Comparison of ENCODE assay signal across 8 cellular contexts in genomic region chr3:126472277-126473006, GRCh38. TPM values are rescaled to one million over a fixed set of nuclear protein-coding genes. Genes with fewer than 3 reads are reported as not detected.
DNase-seq lines count a peak whose midpoint lies in the region; ATAC-seq lines count a peak whose summit lies in the region.

No MANE protein-coding gene starts in this region.

- peak overlapping the region; percentile 29 for H3K4me2 ChIP-seq in trophoblast cell (ENCODE audit: low read length)

- peak overlapping the region; percentile 36 for H3K27ac Mint-ChIP-seq in activated T-helper 2 cell treated with anti-CD3 and anti-CD28 coated beads, Interferon-gamma antibody, Interleukin-2, Interleukin-4, amounts not matched to agents 10 μg/mL and 5 μg/mL and 100 μg/mL, durations not matched to agents 14 hours and 24 hours and 36 hours

- DNase-seq in activated T-cell treated with anti-CD3 and anti-CD28 coated beads, Interleukin-2, amount 50 U/mL, for 4 hours = no peak
- DNase-seq in activated T-cell treated with anti-CD3 and anti-CD28 coated beads, Interleukin-2, amount 50 U/mL, for 1 hour = no peak
- DNase-seq in NCI-H2107 (lab: John Stamatoyannopoulos, UW) (peak; percentile 47), cardiac septum (ENCODE audit: low spot score) (peak; percentile 86), trophoblast cell (peak; percentile 78 to 89)
- DNase-seq in activated T-helper 2 cell treated with anti-CD3 and anti-CD28 coated beads, Interferon-gamma antibody, Interleukin-2, Interleukin-4, amounts not matched to agents 10 μg/mL and 5 μg/mL and 100 μg/mL, durations not matched to agents 14 hours and 24 hours and 36 hours (ENCODE audit: low spot score) = no peak

- no peak overlapping the region for H4K91ac ChIP-seq in trophoblast cell (ENCODE audit: low read depth, low read length)

- H3K9me3 Mint-ChIP-seq in activated T-cell treated with anti-CD3 and anti-CD28 coated beads, Interleukin-2, amount 50 U/mL, for 4 hours = no peaks in the 10 kb centered on the region
- no peaks in the 10 kb centered on the region for H3K9me3 Mint-ChIP-seq in activated T-helper 2 cell treated with anti-CD3 and anti-CD28 coated beads, Interferon-gamma antibody, Interleukin-2, Interleukin-4, amounts not matched to agents 10 μg/mL and 5 μg/mL and 100 μg/mL, durations not matched to agents 14 hours and 24 hours and 36 hours

- no peak overlapping the region for H4K12ac ChIP-seq in trophoblast cell (ENCODE audit: low read depth, low read length)

- H3K4me3 ChIP-seq in trophoblast cell (ENCODE audit: low read depth, low read length) = no peak overlapping the region

- intact Hi-C loops in activated T-helper 2 cell treated with anti-CD3 and anti-CD28 coated beads, Interferon-gamma antibody, Interleukin-2, Interleukin-4, amounts not matched to agents 10 μg/mL and 5 μg/mL and 100 μg/mL, durations not matched to agents 14 hours and 24 hours and 36 hours (cut with micrococcal nuclease) = loop anchor here (10.0 kb wide), 1 partner anchor 118 kb away; the partner anchor contains the start of gene KLF15
- intact Hi-C loops in cardiac septum (cut with DNase I) = loop anchor here (10.0 kb wide), 2 partner anchors 388 to 1202 kb away; partner anchors contain the start of genes ABTB1 and SLC41A3

- no peak overlapping the region for H4K8ac ChIP-seq in trophoblast cell (ENCODE audit: low read depth, low read length)

- H2BK12ac ChIP-seq in trophoblast cell (ENCODE audit: low read length) = no peak overlapping the region

- ATAC-seq in activated T-cell treated with anti-CD3 and anti-CD28 coated beads, Interleukin-2, amount 50 U/mL, for 4 hours = no peak
- ATAC-seq in GM21576 (IDR thresholded peaks at IDR 0.05; ENCODE audit: unreplicated experiment) (no peak), GM21529 (IDR thresholded peaks at IDR 0.05; ENCODE audit: unreplicated experiment) (no peak)

- H3K18ac ChIP-seq in trophoblast cell (ENCODE audit: low read length) = no peak overlapping the region

- H3K14ac ChIP-seq in trophoblast cell (ENCODE audit: low read length) = no peak overlapping the region

- H3K27me3 Mint-ChIP-seq in activated T-cell treated with anti-CD3 and anti-CD28 coated beads, Interleukin-2, amount 50 U/mL, for 4 hours (ENCODE audit: low read depth) = no peaks in the 10 kb centered on the region
- H3K27me3 Mint-ChIP-seq in activated T-helper 2 cell treated with anti-CD3 and anti-CD28 coated beads, Interferon-gamma antibody, Interleukin-2, Interleukin-4, amounts not matched to agents 10 μg/mL and 5 μg/mL and 100 μg/mL, durations not matched to agents 14 hours and 24 hours and 36 hours (ENCODE audit: low read depth) = no peaks in the 10 kb centered on the region

- H3K4me1 ChIP-seq in trophoblast cell (ENCODE audit: control insufficient read depth in 1 of 2, insufficient read depth in 2 of 2, low read length in 2 of 2) = peaks cover 17 to 27% of the 10 kb centered on the region in 2 experiments

- H2BK120ac ChIP-seq in trophoblast cell (ENCODE audit: insufficient read depth, low read length, poor library complexity) = no peak overlapping the region

- H2AK5ac ChIP-seq in trophoblast cell (ENCODE audit: low read length) = no peak overlapping the region

- H3K27ac ChIP-seq in trophoblast cell (ENCODE audit: low read depth, low read length) = no peak overlapping the region

- peaks cover 13% of the 10 kb centered on the region for H3K79me2 ChIP-seq in trophoblast cell (ENCODE audit: control insufficient read depth, insufficient read depth, low read length, poor library complexity)

- no CpG with 5 or more reads among the region's 8 CpGs for WGBS in trophoblast cell (ENCODE audit: extremely low coverage, insufficient coverage, insufficient read length)

- H3K4ac ChIP-seq in trophoblast cell (ENCODE audit: low read depth, low read length) = no peak overlapping the region

- H2AFZ ChIP-seq in trophoblast cell (ENCODE audit: insufficient read depth, low read length, poor library complexity) = no peak overlapping the region

- H3K36me3 ChIP-seq in trophoblast cell (ENCODE audit: control insufficient read depth in 1 of 2, insufficient read depth in 2 of 2, low read length in 2 of 2) = peaks cover 28 to 32% of the 10 kb centered on the region in 2 experiments

- peaks cover 40% of the 10 kb centered on the region for H3K36me3 Mint-ChIP-seq in activated T-cell treated with anti-CD3 and anti-CD28 coated beads, Interleukin-2, amount 50 U/mL, for 4 hours (ENCODE audit: insufficient read depth)
- H3K36me3 Mint-ChIP-seq in activated T-helper 2 cell treated with anti-CD3 and anti-CD28 coated beads, Interferon-gamma antibody, Interleukin-2, Interleukin-4, amounts not matched to agents 10 μg/mL and 5 μg/mL and 100 μg/mL, durations not matched to agents 14 hours and 24 hours and 36 hours (ENCODE audit: low read depth) = peaks cover 62% of the 10 kb centered on the region

- H3K4me1 Mint-ChIP-seq in activated T-cell treated with anti-CD3 and anti-CD28 coated beads, Interleukin-2, amount 50 U/mL, for 4 hours (ENCODE audit: low read depth) = peaks cover 64% of the 10 kb centered on the region
- peaks cover 35% of the 10 kb centered on the region for H3K4me1 Mint-ChIP-seq in activated T-helper 2 cell treated with anti-CD3 and anti-CD28 coated beads, Interferon-gamma antibody, Interleukin-2, Interleukin-4, amounts not matched to agents 10 μg/mL and 5 μg/mL and 100 μg/mL, durations not matched to agents 14 hours and 24 hours and 36 hours (ENCODE audit: low read depth)

- H3K79me1 ChIP-seq in trophoblast cell (ENCODE audit: low read length) = peaks cover 13% of the 10 kb centered on the region

- no peaks in the 10 kb centered on the region for H3K27me3 ChIP-seq in trophoblast cell (ENCODE audit: insufficient read depth, low read length)

- peak overlapping the region; percentile 89 for H3K4me3 Mint-ChIP-seq in activated T-cell treated with anti-CD3 and anti-CD28 coated beads, Interleukin-2, amount 50 U/mL, for 4 hours
- H3K4me3 Mint-ChIP-seq in activated T-helper 2 cell treated with anti-CD3 and anti-CD28 coated beads, Interferon-gamma antibody, Interleukin-2, Interleukin-4, amounts not matched to agents 10 μg/mL and 5 μg/mL and 100 μg/mL, durations not matched to agents 14 hours and 24 hours and 36 hours (ENCODE audit: low read depth) = peak overlapping the region; percentile 94

- no peak overlapping the region for H3K23ac ChIP-seq in trophoblast cell (ENCODE audit: low read length)

- H2BK5ac ChIP-seq in trophoblast cell (ENCODE audit: low read depth, low read length, poor library complexity) = no peak overlapping the region

- no peaks in the 10 kb centered on the region for H3K9me3 ChIP-seq in trophoblast cell (ENCODE audit: insufficient read depth, low read depth, low read length)

- no peak overlapping the region for H3K9ac ChIP-seq in trophoblast cell (ENCODE audit: low read length)

RNA-seq across cellular contexts. Expression of gene ZXDC, which starts 3.2 kb away (rescaled TPM):
- total RNA-seq in activated T-cell treated with anti-CD3 and anti-CD28 coated beads, Interleukin-2, amount 50 U/mL, for 4 hours = 10 to 100 TPM; 24.4 to 25.6 (median 25.6) TPM
- total RNA-seq in activated T-helper 2 cell treated with anti-CD3 and anti-CD28 coated beads, Interferon-gamma antibody, Interleukin-2, Interleukin-4, amounts not matched to agents 10 μg/mL and 5 μg/mL and 100 μg/mL, durations not matched to agents 14 hours and 24 hours and 36 hours = 26.1 and 27.0 TPM in 2 replicates
- total RNA-seq in cardiac septum = 22.0 TPM
- 8.6 and 9.1 TPM in 2 replicates for polyA plus RNA-seq in trophoblast cell (2013)

RNA-seq across cellular contexts. Expression of gene UROC1, which starts 45.1 kb away (rescaled TPM):
- not detected for total RNA-seq in activated T-cell treated with anti-CD3 and anti-CD28 coated beads, Interleukin-2, amount 50 U/mL, for 4 hours
- not detected in 2 replicates for total RNA-seq in activated T-helper 2 cell treated with anti-CD3 and anti-CD28 coated beads, Interferon-gamma antibody, Interleukin-2, Interleukin-4, amounts not matched to agents 10 μg/mL and 5 μg/mL and 100 μg/mL, durations not matched to agents 14 hours and 24 hours and 36 hours
- total RNA-seq in cardiac septum = not detected
- polyA plus RNA-seq in trophoblast cell (2013) = not detected in 2 replicates

RNA-seq across cellular contexts. Expression of gene CHST13, which starts 51.5 kb away (rescaled TPM):
- not detected for total RNA-seq in activated T-cell treated with anti-CD3 and anti-CD28 coated beads, Interleukin-2, amount 50 U/mL, for 4 hours
- 0.09 TPM in 1 of 2 replicates, not detected in the other for total RNA-seq in activated T-helper 2 cell treated with anti-CD3 and anti-CD28 coated beads, Interferon-gamma antibody, Interleukin-2, Interleukin-4, amounts not matched to agents 10 μg/mL and 5 μg/mL and 100 μg/mL, durations not matched to agents 14 hours and 24 hours and 36 hours
- 0.16 TPM for total RNA-seq in cardiac septum
- polyA plus RNA-seq in trophoblast cell (2013) = not detected in 2 replicates

Comparison
In these comparisons a context has a peak if more than half of its experiments do, and no peak if none do; other contexts are left out.
1. DNase-seq: peak in NCI-H2107 (single experiment), cardiac septum (single experiment) and trophoblast cell (2 of 2); none in activated T-cell treated with anti-CD3 and anti-CD28 coated beads, Interleukin-2, amount 50 U/mL, for 4 hours (single experiment), activated T-cell treated with anti-CD3 and anti-CD28 coated beads, Interleukin-2, amount 50 U/mL, for 1 hour (single experiment) and activated T-helper 2 cell treated with anti-CD3 and anti-CD28 coated beads, Interferon-gamma antibody, Interleukin-2, Interleukin-4, amounts not matched to agents 10 μg/mL and 5 μg/mL and 100 μg/mL, durations not matched to agents 14 hours and 24 hours and 36 hours (single experiment).